Comparison of ENCODE assay signal across 1 cellular context in the genomic region with DNA sequence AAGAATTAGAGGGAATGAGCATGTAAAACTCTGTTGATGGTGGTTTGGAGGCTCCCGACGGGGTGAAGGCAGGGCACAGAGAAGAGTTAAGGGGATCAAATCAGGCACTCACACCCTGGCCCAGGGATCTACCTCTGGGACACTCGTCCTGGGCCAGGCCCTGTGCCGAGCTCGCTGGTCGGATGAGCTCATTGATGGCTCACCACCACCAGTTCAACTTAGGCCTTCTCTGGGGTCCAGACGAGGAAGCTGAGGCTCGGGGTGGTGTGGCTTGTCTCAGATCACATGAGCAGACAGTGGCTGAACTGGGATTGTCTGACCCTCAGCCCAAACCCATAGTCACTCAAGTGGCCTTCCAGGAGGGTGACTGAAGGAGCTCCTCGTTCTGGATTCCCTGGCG.
TF ChIP-seq lines count a peak whose summit lies in the region.

No MANE protein-coding gene starts in this region.

TF ChIP-seq in HepG2, 621 proteins besides CTCF, POLR2A, EP300 and RAD21:
- TF ChIP-seq XRCC5 (optimal IDR thresholded peaks at IDR 0.05; ENCODE audit: low read length) (no peak), AGO2 (optimal IDR thresholded peaks at IDR 0.05; ENCODE audit: low read depth, low read length) (peak; percentile 44)
